Comparison of ENCODE assay signal across 13 cellular contexts in the genomic region with DNA sequence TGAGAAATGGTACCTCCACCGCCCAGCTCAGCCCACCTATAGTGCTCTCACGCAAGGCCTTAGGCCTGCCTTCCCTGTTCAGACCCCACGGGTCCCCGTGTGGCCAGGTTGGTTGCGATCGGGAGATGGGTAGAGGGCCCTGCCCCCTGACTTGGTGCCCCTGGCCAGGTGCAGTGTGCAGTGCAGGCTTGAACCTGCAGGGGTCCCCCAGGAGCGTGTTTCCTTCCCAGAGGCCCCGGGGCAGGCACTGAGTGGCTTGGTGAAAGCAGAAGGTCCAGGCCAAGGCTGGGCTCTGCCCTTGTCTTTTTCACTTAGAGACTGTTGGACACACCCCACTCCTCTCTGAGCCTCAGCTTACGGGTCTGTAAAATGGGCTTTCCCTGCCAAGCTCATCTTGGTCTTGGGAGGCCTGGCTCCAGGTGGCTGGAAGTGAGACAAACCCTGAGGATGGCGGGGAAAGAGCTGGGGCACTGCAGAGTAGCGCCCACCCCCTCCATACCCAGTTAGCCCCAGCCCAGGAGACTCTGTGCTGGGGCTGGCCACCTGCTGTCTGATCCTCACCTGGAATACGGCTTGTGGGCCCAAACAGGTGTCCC. TPM values are rescaled to one million over a fixed set of nuclear protein-coding genes. Genes with fewer than 3 reads are reported as not detected.
A peak's percentile ranks its signal among the peaks of the same experiment; 100 is the strongest.
DNase-seq lines count a peak whose midpoint lies in the region; ATAC-seq, FAIRE-seq and TF ChIP-seq lines count a peak whose summit lies in the region.
"Had no signal": no experiment of that assay in that cellular context is flagged by ENCODE, and none has a peak within 500 bp of the region (broad histone marks: within the 10 kb centered on the region; RNA-seq: fewer than 3 reads in every experiment).

No MANE protein-coding gene starts in this region.

- H3K9me3 ChIP-seq in CD4-positive, alpha-beta T cell (ENCODE audit: control insufficient read depth, low read length), result no peaks in the 10 kb centered on the region
- H3K9me3 ChIP-seq in HepG2 (ENCODE audit: low read length), result no peaks in the 10 kb centered on the region
- H3K9me3 ChIP-seq: tibial nerve had no signal

- H3K4me1 Mint-ChIP-seq in CD4-positive, alpha-beta T cell (ENCODE audit: low read depth), result peaks cover 13% of the 10 kb centered on the region
- peaks cover 2% of the 10 kb centered on the region for H3K4me1 Mint-ChIP-seq in activated CD8-positive, alpha-beta memory T cell treated with anti-CD3 and anti-CD28 coated beads, Interleukin-2, amount 10 ng/mL, durations not matched to agents 7 days and 5 days

- H4K20me1 ChIP-seq in HepG2 (ENCODE audit: insufficient read depth, low read length), result no peaks in the 10 kb centered on the region

- no peak overlapping the region for H3K9ac ChIP-seq in HepG2 (ENCODE audit: insufficient read depth, low read depth, low read length)

- no TSS peak for BruUV-seq in HepG2 (replicated peaks; lab: Mats Ljungman, UMichigan)

- ATAC-seq in CD4-positive, alpha-beta T cell (ENCODE audit: poor library complexity), result peak; percentile 43
- peak; percentile 40 for ATAC-seq in activated CD8-positive, alpha-beta memory T cell treated with anti-CD3 and anti-CD28 coated beads, Interleukin-2, amount 10 ng/mL, durations not matched to agents 7 days and 5 days
- ATAC-seq in HepG2 (peak; percentile 61), GM18502 (IDR thresholded peaks at IDR 0.05; ENCODE audit: poor library complexity, unreplicated experiment) (no peak), HG03565 (IDR thresholded peaks at IDR 0.05; ENCODE audit: unreplicated experiment) (no peak), GM18858 (IDR thresholded peaks at IDR 0.05; ENCODE audit: unreplicated experiment) (no peak), HG03135 (IDR thresholded peaks at IDR 0.05; ENCODE audit: unreplicated experiment) (no peak)

- no peaks in the 10 kb centered on the region for H3K36me3 Mint-ChIP-seq in CD4-positive, alpha-beta T cell (ENCODE audit: low read depth)
- no peaks in the 10 kb centered on the region for H3K36me3 Mint-ChIP-seq in activated CD8-positive, alpha-beta memory T cell treated with anti-CD3 and anti-CD28 coated beads, Interleukin-2, amount 10 ng/mL, durations not matched to agents 7 days and 5 days

- no peak overlapping the region for H3K4me3 Mint-ChIP-seq in CD4-positive, alpha-beta T cell
- H3K4me3 Mint-ChIP-seq in activated CD8-positive, alpha-beta memory T cell treated with anti-CD3 and anti-CD28 coated beads, Interleukin-2, amount 10 ng/mL, durations not matched to agents 7 days and 5 days, result no peak overlapping the region

- TF ChIP-seq EP300 in HepG2 (IDR thresholded peaks at IDR 0.05; ENCODE audit: low read depth in 2 of 2, low read length in 2 of 2), result no peak
- TF ChIP-seq EP300 in HepG2 (CRISPR knock-in tag; IDR thresholded peaks at IDR 0.05; ENCODE audit: borderline replicate concordance), result no peak

- H2AFZ ChIP-seq in HepG2 (ENCODE audit: low read length), result no peak overlapping the region

- no peak for DNase-seq in CD4-positive, alpha-beta T cell
- DNase-seq in HuH-7 (ENCODE audit: low spot score), result peak; percentile 66
- no peak for DNase-seq in activated CD8-positive, alpha-beta memory T cell treated with anti-CD3 and anti-CD28 coated beads, Interleukin-2, amount 10 ng/mL, durations not matched to agents 7 days and 5 days
- DNase-seq in HepG2 (ENCODE audit: low spot score), result no peak
- DNase-seq: central memory CD4-positive, alpha-beta T cell had no signal

- H3K79me2 ChIP-seq in HepG2 (ENCODE audit: insufficient read depth, low read length), result no peaks in the 10 kb centered on the region

- no peak for FAIRE-seq in HepG2 (lab: Jason Lieb, UNC)

- no peak for TF ChIP-seq POLR2A in HepG2 (IDR thresholded peaks at IDR 0.05; ENCODE audit: insufficient read depth in 1 of 2, low read depth in 2 of 2, low read length in 2 of 2)

- no peak overlapping the region for H3K27ac ChIP-seq in CD4-positive, alpha-beta T cell (ENCODE audit: low read depth, low read length)
- H3K27ac ChIP-seq in HepG2 (ENCODE audit: extremely low read length, insufficient read depth, low read length), result no peak overlapping the region
- H3K27ac ChIP-seq: tibial nerve had no signal

- no peaks in the 10 kb centered on the region for H3K27me3 ChIP-seq in CD4-positive, alpha-beta T cell (ENCODE audit: control insufficient read depth, insufficient read depth, low read length)
- peaks cover 10 to 31% of the 10 kb centered on the region in 2 experiments; a peak in 4 of 5 replicates for H3K27me3 ChIP-seq in HepG2 (ENCODE audit: control insufficient read depth in 1 of 2, insufficient read depth in 2 of 2, low read length in 2 of 2)

- in situ Hi-C loops in HepG2 (cut with HindIII; ENCODE audit: extremely low pct_ligation_motif_present, low pct_unique_long_range_greater_than_20kb), result no loop called here

- H3K27ac Mint-ChIP-seq in CD4-positive, alpha-beta T cell, result no peak overlapping the region
- no peak overlapping the region for H3K27ac Mint-ChIP-seq in activated CD8-positive, alpha-beta memory T cell treated with anti-CD3 and anti-CD28 coated beads, Interleukin-2, amount 10 ng/mL, durations not matched to agents 7 days and 5 days

- TF ChIP-seq CTCF in CD4-positive, alpha-beta T cell (IDR thresholded peaks at IDR 0.05), result peak; percentile 33
- peak; percentile 61 for TF ChIP-seq CTCF in HepG2 (CRISPR knock-in tag; IDR thresholded peaks at IDR 0.05)

- no peak overlapping the region for H3K4me3 ChIP-seq in HepG2 (replicated peaks in 1 of 3; ENCODE audit: insufficient read depth in 1 of 3, low read depth in 2 of 3, low read length in 3 of 3)
- H3K4me3 ChIP-seq: tibial nerve had no signal

- intact Hi-C loops in CD4-positive, alpha-beta T cell (cut with DNase I, micrococcal nuclease), result no loop called here
- intact Hi-C loops in HepG2 (cut with micrococcal nuclease; ENCODE audit: unreplicated experiment), result no loop called here

- H3K9me3 Mint-ChIP-seq in CD4-positive, alpha-beta T cell, result no peaks in the 10 kb centered on the region
- H3K9me3 Mint-ChIP-seq in activated CD8-positive, alpha-beta memory T cell treated with anti-CD3 and anti-CD28 coated beads, Interleukin-2, amount 10 ng/mL, durations not matched to agents 7 days and 5 days (ENCODE audit: low read depth), result no peaks in the 10 kb centered on the region

- H3K27me3 Mint-ChIP-seq in CD4-positive, alpha-beta T cell, result peaks cover 4% of the 10 kb centered on the region
- peaks cover 30% of the 10 kb centered on the region for H3K27me3 Mint-ChIP-seq in activated CD8-positive, alpha-beta memory T cell treated with anti-CD3 and anti-CD28 coated beads, Interleukin-2, amount 10 ng/mL, durations not matched to agents 7 days and 5 days

- TF ChIP-seq RAD21 in HepG2 (CRISPR knock-in tag; IDR thresholded peaks at IDR 0.05), result peak; percentile 52; the same call in 1 of the 2 replicates

- POLR2A ChIA-PET in CD4-positive, alpha-beta T cell (lab: Charles Lee), result interaction anchor here (2.5 kb wide), 1 partner anchor 9 kb away, joined by 6 read pairs; a partner anchor contains a TSS
- POLR2A ChIA-PET in HepG2 (lab: Yijun Ruan, JAX), result interaction anchor here (1.1 kb wide), 1 partner anchor 13 kb away, joined by 4 read pairs; a partner anchor contains a TSS

- H3K4me2 ChIP-seq in HepG2 (ENCODE audit: low read depth, low read length), result no peak overlapping the region

- CTCF ChIA-PET in CD4-positive, alpha-beta T cell (lab: Charles Lee), result interaction anchor here (0.7 to 0.9 kb wide), 2 partner anchors 15 to 47 kb away, joined by 3 read pairs; a partner anchor contains a TSS
- CTCF ChIA-PET in activated CD8-positive, alpha-beta memory T cell treated with anti-CD3 and anti-CD28 coated beads, Interleukin-2, amount 10 ng/mL, durations not matched to agents 7 days and 5 days (lab: Charles Lee), result interaction anchor here (1.8 kb wide), 1 partner anchor 15 kb away, joined by 3 read pairs; no protein-coding TSS in a partner anchor
- CTCF ChIA-PET in HepG2 (lab: Yijun Ruan, JAX; ENCODE audit: low intra/inter-chr PET ratio, low total read pairs), result interaction anchor here (1.3 kb wide), 1 partner anchor 9 kb away, joined by 3 read pairs; no protein-coding TSS in a partner anchor

- H3K4me1 ChIP-seq in HepG2 (ENCODE audit: insufficient read depth, low read length), result peaks cover 34% of the 10 kb centered on the region

- WGBS in HepG2 (ENCODE audit: low lambda C conversion rate), result 40% methylated on average over 6 of the region's 12 CpGs

- no peaks in the 10 kb centered on the region for H3K36me3 ChIP-seq in HepG2 (replicated peaks in 1 of 2; ENCODE audit: control insufficient read depth in 1 of 2, insufficient read depth in 2 of 2, low read length in 2 of 2)
- H3K36me3 ChIP-seq: tibial nerve had no signal

RNA-seq across cellular contexts. Expression of a gene that starts 9.3 kb away (rescaled TPM):
- total RNA-seq in CD4-positive, alpha-beta T cell, result not detected
- total RNA-seq in activated CD8-positive, alpha-beta memory T cell treated with anti-CD3 and anti-CD28 coated beads, Interleukin-2, amount 10 ng/mL, durations not matched to agents 7 days and 5 days, result not detected
- not detected in 2 replicates for total RNA-seq in HepG2 (2016; rRNA removed; fragmentation: Illumina TruSeq; extraction: Trizol)
- total RNA-seq in HepG2 (2016; cell fraction: cytosol; rRNA removed; fragmentation: Illumina TruSeq; extraction: Trizol; ENCODE audit: low read depth), result not detected in 2 replicates
- not detected in 2 replicates for total RNA-seq in HepG2 (2016; cell fraction: insoluble cytoplasmic fraction; rRNA removed; fragmentation: Illumina TruSeq; extraction: Trizol)
- not detected in 2 replicates for total RNA-seq in HepG2 (2016; cell fraction: membrane; rRNA removed; fragmentation: Illumina TruSeq; extraction: Trizol)
- not detected in 2 replicates for total RNA-seq in HepG2 (2016; cell fraction: nucleus; rRNA removed; fragmentation: Illumina TruSeq; extraction: Trizol)
- polyA plus RNA-seq in HepG2 (2011; rRNA removed), result 0.05 TPM in 1 of 2 replicates, not detected in the other
- polyA plus RNA-seq in HepG2 (2011; cell fraction: cytosol; rRNA removed), result not detected in 2 replicates
- not detected in 2 replicates for polyA plus RNA-seq in HepG2 (2011; cell fraction: nucleus; rRNA removed)
- not detected in 2 replicates for polyA plus RNA-seq in HepG2 (2012)
- not detected in 2 replicates for polyA plus RNA-seq in HepG2 (2016; cell fraction: cytosol; fragmentation: Illumina TruSeq; extraction: Trizol; ENCODE audit: low read depth)
- not detected in 2 replicates for polyA plus RNA-seq in HepG2 (2016; cell fraction: insoluble cytoplasmic fraction; fragmentation: Illumina TruSeq; extraction: Trizol; ENCODE audit: low read depth)
- polyA plus RNA-seq in HepG2 (2016; cell fraction: membrane; fragmentation: Illumina TruSeq; extraction: Trizol; ENCODE audit: low read depth), result not detected in 2 replicates
- polyA plus RNA-seq in HepG2 (2016; cell fraction: nucleus; fragmentation: Illumina TruSeq; extraction: Trizol; ENCODE audit: insufficient read depth, low read depth), result not detected in 2 replicates
- polyA minus RNA-seq in HepG2 (2011; rRNA and poly(A)+ RNA removed; ENCODE audit: low replicate concordance), result not detected in 2 replicates
- polyA minus RNA-seq in HepG2 (2011; cell fraction: cytosol; rRNA and poly(A)+ RNA removed), result not detected in 2 replicates
- polyA minus RNA-seq in HepG2 (2011; cell fraction: nucleus; rRNA and poly(A)+ RNA removed), result not detected in 2 replicates
- total RNA-seq: Daoy; LHCN-M2; T-helper 1 cell treated with Interleukin-12 subunit alpha and Interleukin-12 subunit beta and Interleukin-4 antibody, amounts not matched to agents 30 ng/mL and 1 ng/mL, for 36 hours had no signal

RNA-seq across cellular contexts. Expression of a gene that starts 13.0 kb away (rescaled TPM):
- total RNA-seq in CD4-positive, alpha-beta T cell, result 10 to 100 TPM; 42.9 to 47.0 TPM
- total RNA-seq in activated CD8-positive, alpha-beta memory T cell treated with anti-CD3 and anti-CD28 coated beads, Interleukin-2, amount 10 ng/mL, durations not matched to agents 7 days and 5 days, result 10 to 100 TPM; 72.2 to 91.2 TPM
- 9.2 and 19.3 TPM in 2 replicates for total RNA-seq in HepG2 (2016; rRNA removed; fragmentation: Illumina TruSeq; extraction: Trizol)
- total RNA-seq in HepG2 (2016; cell fraction: cytosol; rRNA removed; fragmentation: Illumina TruSeq; extraction: Trizol; ENCODE audit: low read depth), result 15.2 and 19.7 TPM in 2 replicates
- 9.5 and 17.6 TPM in 2 replicates for total RNA-seq in HepG2 (2016; cell fraction: insoluble cytoplasmic fraction; rRNA removed; fragmentation: Illumina TruSeq; extraction: Trizol)
- total RNA-seq in HepG2 (2016; cell fraction: membrane; rRNA removed; fragmentation: Illumina TruSeq; extraction: Trizol), result 5.3 and 5.7 TPM in 2 replicates
- 19.2 TPM in 2 replicates for total RNA-seq in HepG2 (2016; cell fraction: nucleus; rRNA removed; fragmentation: Illumina TruSeq; extraction: Trizol)
- 17.2 and 17.4 TPM in 2 replicates for polyA plus RNA-seq in HepG2 (2011; rRNA removed)
- polyA plus RNA-seq in HepG2 (2011; cell fraction: cytosol; rRNA removed), result 7.9 and 10.5 TPM in 2 replicates
- polyA plus RNA-seq in HepG2 (2011; cell fraction: nucleus; rRNA removed), result 84.3 and 91.7 TPM in 2 replicates
- polyA plus RNA-seq in HepG2 (2012), result 11.1 and 12.3 TPM in 2 replicates
- 0.83 and 1.3 TPM in 2 replicates for polyA plus RNA-seq in HepG2 (2016; cell fraction: cytosol; fragmentation: Illumina TruSeq; extraction: Trizol; ENCODE audit: low read depth)
- polyA plus RNA-seq in HepG2 (2016; cell fraction: insoluble cytoplasmic fraction; fragmentation: Illumina TruSeq; extraction: Trizol; ENCODE audit: low read depth), result 6.9 and 9.3 TPM in 2 replicates
- 1.5 and 2.2 TPM in 2 replicates for polyA plus RNA-seq in HepG2 (2016; cell fraction: membrane; fragmentation: Illumina TruSeq; extraction: Trizol; ENCODE audit: low read depth)
- 33.9 and 43.9 TPM in 2 replicates for polyA plus RNA-seq in HepG2 (2016; cell fraction: nucleus; fragmentation: Illumina TruSeq; extraction: Trizol; ENCODE audit: insufficient read depth, low read depth)
- polyA minus RNA-seq in HepG2 (2011; rRNA and poly(A)+ RNA removed; ENCODE audit: low replicate concordance), result 27.8 and 43.6 TPM in 2 replicates
- polyA minus RNA-seq in HepG2 (2011; cell fraction: cytosol; rRNA and poly(A)+ RNA removed), result 14.8 and 18.2 TPM in 2 replicates
- 56.7 and 65.1 TPM in 2 replicates for polyA minus RNA-seq in HepG2 (2011; cell fraction: nucleus; rRNA and poly(A)+ RNA removed)

RNA-seq across cellular contexts. Expression of a gene that starts 16.8 kb away (rescaled TPM):
- total RNA-seq in CD4-positive, alpha-beta T cell, result 100 to 1,000 TPM; 191 to 194 TPM
- total RNA-seq in activated CD8-positive, alpha-beta memory T cell treated with anti-CD3 and anti-CD28 coated beads, Interleukin-2, amount 10 ng/mL, durations not matched to agents 7 days and 5 days, result 100 to 1,000 TPM; 106 to 111 TPM
- 6.2 and 11.9 TPM in 2 replicates for total RNA-seq in HepG2 (2016; rRNA removed; fragmentation: Illumina TruSeq; extraction: Trizol)
- 7.1 and 8.0 TPM in 2 replicates for total RNA-seq in HepG2 (2016; cell fraction: cytosol; rRNA removed; fragmentation: Illumina TruSeq; extraction: Trizol; ENCODE audit: low read depth)
- total RNA-seq in HepG2 (2016; cell fraction: insoluble cytoplasmic fraction; rRNA removed; fragmentation: Illumina TruSeq; extraction: Trizol), result 5.5 and 13.2 TPM in 2 replicates
- total RNA-seq in HepG2 (2016; cell fraction: membrane; rRNA removed; fragmentation: Illumina TruSeq; extraction: Trizol), result 10.5 and 12.4 TPM in 2 replicates
- 11.2 and 11.3 TPM in 2 replicates for total RNA-seq in HepG2 (2016; cell fraction: nucleus; rRNA removed; fragmentation: Illumina TruSeq; extraction: Trizol)
- 49.9 and 70.7 TPM in 2 replicates for polyA plus RNA-seq in HepG2 (2011; rRNA removed)
- 24.2 and 35.1 TPM in 2 replicates for polyA plus RNA-seq in HepG2 (2011; cell fraction: cytosol; rRNA removed)
- 534 and 601 TPM in 2 replicates for polyA plus RNA-seq in HepG2 (2011; cell fraction: nucleus; rRNA removed)
- polyA plus RNA-seq in HepG2 (2012), result 20.3 and 22.1 TPM in 2 replicates
- 6.2 and 6.4 TPM in 2 replicates for polyA plus RNA-seq in HepG2 (2016; cell fraction: cytosol; fragmentation: Illumina TruSeq; extraction: Trizol; ENCODE audit: low read depth)
- polyA plus RNA-seq in HepG2 (2016; cell fraction: insoluble cytoplasmic fraction; fragmentation: Illumina TruSeq; extraction: Trizol; ENCODE audit: low read depth), result 5.6 and 7.2 TPM in 2 replicates
- 9.0 and 10.4 TPM in 2 replicates for polyA plus RNA-seq in HepG2 (2016; cell fraction: membrane; fragmentation: Illumina TruSeq; extraction: Trizol; ENCODE audit: low read depth)
- polyA plus RNA-seq in HepG2 (2016; cell fraction: nucleus; fragmentation: Illumina TruSeq; extraction: Trizol; ENCODE audit: insufficient read depth, low read depth), result 35.7 and 39.2 TPM in 2 replicates
- 0.61 and 40.6 TPM in 2 replicates for polyA minus RNA-seq in HepG2 (2011; rRNA and poly(A)+ RNA removed; ENCODE audit: low replicate concordance)
- 12.6 and 13.8 TPM in 2 replicates for polyA minus RNA-seq in HepG2 (2011; cell fraction: cytosol; rRNA and poly(A)+ RNA removed)
- polyA minus RNA-seq in HepG2 (2011; cell fraction: nucleus; rRNA and poly(A)+ RNA removed), result 32.2 and 34.3 TPM in 2 replicates

RNA-seq across cellular contexts. Expression of a gene that starts 47.2 kb away (rescaled TPM):
- total RNA-seq in CD4-positive, alpha-beta T cell, result 10 to 100 TPM; 11.0 to 12.8 TPM
- 10 to 100 TPM; 22.4 to 26.2 TPM for total RNA-seq in activated CD8-positive, alpha-beta memory T cell treated with anti-CD3 and anti-CD28 coated beads, Interleukin-2, amount 10 ng/mL, durations not matched to agents 7 days and 5 days
- 14.1 and 16.8 TPM in 2 replicates for total RNA-seq in HepG2 (2016; rRNA removed; fragmentation: Illumina TruSeq; extraction: Trizol)
- 3.3 and 4.6 TPM in 2 replicates for total RNA-seq in HepG2 (2016; cell fraction: cytosol; rRNA removed; fragmentation: Illumina TruSeq; extraction: Trizol; ENCODE audit: low read depth)
- 14.4 and 15.6 TPM in 2 replicates for total RNA-seq in HepG2 (2016; cell fraction: insoluble cytoplasmic fraction; rRNA removed; fragmentation: Illumina TruSeq; extraction: Trizol)
- total RNA-seq in HepG2 (2016; cell fraction: membrane; rRNA removed; fragmentation: Illumina TruSeq; extraction: Trizol), result 9.8 and 9.9 TPM in 2 replicates
- total RNA-seq in HepG2 (2016; cell fraction: nucleus; rRNA removed; fragmentation: Illumina TruSeq; extraction: Trizol), result 8.9 and 10.7 TPM in 2 replicates
- 22.1 and 29.5 TPM in 2 replicates for polyA plus RNA-seq in HepG2 (2011; rRNA removed)
- polyA plus RNA-seq in HepG2 (2011; cell fraction: cytosol; rRNA removed), result 24.7 and 29.1 TPM in 2 replicates
- 72.9 and 75.2 TPM in 2 replicates for polyA plus RNA-seq in HepG2 (2011; cell fraction: nucleus; rRNA removed)
- 22.4 and 26.9 TPM in 2 replicates for polyA plus RNA-seq in HepG2 (2012)
- polyA plus RNA-seq in HepG2 (2016; cell fraction: cytosol; fragmentation: Illumina TruSeq; extraction: Trizol; ENCODE audit: low read depth), result 4.6 and 4.8 TPM in 2 replicates
- 20.7 and 24.0 TPM in 2 replicates for polyA plus RNA-seq in HepG2 (2016; cell fraction: insoluble cytoplasmic fraction; fragmentation: Illumina TruSeq; extraction: Trizol; ENCODE audit: low read depth)
- polyA plus RNA-seq in HepG2 (2016; cell fraction: membrane; fragmentation: Illumina TruSeq; extraction: Trizol; ENCODE audit: low read depth), result 11.7 and 12.0 TPM in 2 replicates
- 24.3 and 25.8 TPM in 2 replicates for polyA plus RNA-seq in HepG2 (2016; cell fraction: nucleus; fragmentation: Illumina TruSeq; extraction: Trizol; ENCODE audit: insufficient read depth, low read depth)
- 3.8 and 32.9 TPM in 2 replicates for polyA minus RNA-seq in HepG2 (2011; rRNA and poly(A)+ RNA removed; ENCODE audit: low replicate concordance)
- 16.2 and 16.4 TPM in 2 replicates for polyA minus RNA-seq in HepG2 (2011; cell fraction: cytosol; rRNA and poly(A)+ RNA removed)
- polyA minus RNA-seq in HepG2 (2011; cell fraction: nucleus; rRNA and poly(A)+ RNA removed), result 5.8 and 7.5 TPM in 2 replicates

Comparison
In these comparisons a context has a peak if more than half of its experiments do, and no peak if none do; other contexts are left out.
1. ATAC-seq: peak in CD4-positive, alpha-beta T cell (single experiment), activated CD8-positive, alpha-beta memory T cell treated with anti-CD3 and anti-CD28 coated beads, Interleukin-2, amount 10 ng/mL, durations not matched to agents 7 days and 5 days (single experiment) and HepG2 (single experiment); none in GM18502 (single experiment), HG03565 (single experiment), GM18858 (single experiment) and HG03135 (single experiment).